25 cellular contexts compared by ENCODE assay signal in genomic region chr2:95374916-95375471, GRCh38. TPM values are rescaled to one million over a fixed set of nuclear protein-coding genes. Genes with fewer than 3 reads are reported as not detected.
DNase-seq lines count a peak whose midpoint lies in the region; ATAC-seq, FAIRE-seq and TF ChIP-seq lines count a peak whose summit lies in the region.
"Had no signal": no experiment of that assay in that cellular context is flagged by ENCODE, and none has a peak within 500 bp of the region (broad histone marks: within the 10 kb centered on the region; RNA-seq: fewer than 3 reads in every experiment).

No MANE protein-coding gene starts in this region.

- H2BK120ac ChIP-seq in neuronal stem cell (ENCODE audit: low read depth, low read length) = no peak overlapping the region

- H3K4ac ChIP-seq in neuronal stem cell (ENCODE audit: low read length) = no peak overlapping the region

- peaks cover 0 to 2% of the 10 kb centered on the region in 2 donors for H3K4me1 ChIP-seq in neuronal stem cell (ENCODE audit: control insufficient read depth in 2 of 2, insufficient read depth in 1 of 2, low read depth in 1 of 2, low read length in 2 of 2)
- H3K4me1 ChIP-seq: foreskin keratinocyte, right lobe of liver had no signal

- H2AK5ac ChIP-seq in neuronal stem cell (ENCODE audit: low read depth, low read length) = no peak overlapping the region

- H2BK5ac ChIP-seq in neuronal stem cell (ENCODE audit: low read length) = no peak overlapping the region

- FAIRE-seq in H54 (lab: Jason Lieb, UNC) = no peak
- FAIRE-seq: keratinocyte had no signal

- no peak overlapping the region for H3K4me2 ChIP-seq in neuronal stem cell (ENCODE audit: insufficient read depth, low read length, poor library complexity, severe bottlenecking)

- H3K79me1 ChIP-seq in neuronal stem cell (ENCODE audit: low read depth, low read length) = no peaks in the 10 kb centered on the region

- DNase-seq in AG08396 (ENCODE audit: low spot score) (peak; percentile 28), H54 (ENCODE audit: insufficient read length, low spot score) (peak; percentile 15), astrocyte of the hippocampus (ENCODE audit: low read depth, low spot score) (peak; percentile 29), neuronal stem cell (ENCODE audit: low spot score) (no peak), putamen (ENCODE audit: low spot score) (no peak), GM10266 (ENCODE audit: extremely low spot score) (no peak)
- DNase-seq in activated effector memory CD4-positive, alpha-beta T cell treated with anti-CD3 and anti-CD28 coated beads, Interleukin-2, amount 50 U/mL, for 16 hours = no peak
- DNase-seq: activated naive CD4-positive, alpha-beta T cell treated with anti-CD3 and anti-CD28 coated beads for 36 hours; activated T-cell treated with anti-CD3 and anti-CD28 coated beads, Interleukin-2, amount 50 U/mL, for 4 hours; CD4-positive, alpha-beta memory T cell; central memory CD4-positive, alpha-beta T cell; DMS 273 treated with DMSO at 0.1 percent for 48 hours; foreskin keratinocyte; Kasumi-1; mesenchymal stem cell; naive B cell; NCI-H1694 treated with DMSO at 0.1 percent for 48 hours; NCI-H2171 treated with DMSO at 0.1 percent for 48 hours; NCI-H69; SHP77; T-helper 1 cell had no signal

- H2BK12ac ChIP-seq in neuronal stem cell (ENCODE audit: low read length) = no peak overlapping the region

- no peak overlapping the region for H3K23ac ChIP-seq in neuronal stem cell (ENCODE audit: low read depth, low read length, poor library complexity)

- H4K91ac ChIP-seq in neuronal stem cell (ENCODE audit: low read depth, low read length, poor library complexity) = no peak overlapping the region

- no peak for TF ChIP-seq CTCF in GM10266 (IDR thresholded peaks at IDR 0.05; ENCODE audit: control insufficient read depth, insufficient read depth, low read depth, missing control alignments)

- H3K14ac ChIP-seq in neuronal stem cell (ENCODE audit: low read length) = peak overlapping the region; percentile 42

- WGBS in neuronal stem cell (ENCODE audit: extremely low coverage in 2 of 2, insufficient read length in 2 of 2, insufficient replicate concordance in 1 of 2), 2 donors = no CpG with 5 or more reads among the region's 15 CpGs

- no peak for ATAC-seq in GM21717 (IDR thresholded peaks at IDR 0.05; ENCODE audit: unreplicated experiment)
- ATAC-seq: activated T-cell treated with anti-CD3 and anti-CD28 coated beads, Interleukin-2, amount 50 U/mL, for 4 hours; foreskin keratinocyte; right lobe of liver had no signal

- H3K4me3 ChIP-seq in neuronal stem cell (ENCODE audit: low read length in 2 of 2) = no peak overlapping the region
- H3K4me3 ChIP-seq: ovary, right lobe of liver had no signal

- TF ChIP-seq POLR2A in H54 (IDR thresholded peaks at IDR 0.05; ENCODE audit: low read depth, low read length) = no peak

- no peak overlapping the region for H2BK15ac ChIP-seq in neuronal stem cell (ENCODE audit: low read length)

- peak overlapping the region; percentile 9 for H3K18ac ChIP-seq in neuronal stem cell (ENCODE audit: low read length)

- no peaks in the 10 kb centered on the region for H3K9me3 ChIP-seq in neuronal stem cell (replicated peaks in 1 of 2; ENCODE audit: control insufficient read depth in 2 of 2, insufficient read depth in 1 of 2, low read depth in 1 of 2, low read length in 2 of 2)
- H3K9me3 ChIP-seq: ovary, right lobe of liver had no signal

- no peak overlapping the region for H3K9ac ChIP-seq in neuronal stem cell (ENCODE audit: low read depth, low read length, poor library complexity)

- H3K27me3 ChIP-seq in neuronal stem cell (ENCODE audit: control insufficient read depth in 3 of 3, insufficient read depth in 3 of 3, low read depth in 1 of 3, low read length in 3 of 3) = peaks cover 0 to 6% (median 0%) of the 10 kb centered on the region in 3 experiments
- H3K27me3 ChIP-seq: foreskin keratinocyte, ovary, right lobe of liver had no signal

- H3K27ac ChIP-seq in neuronal stem cell (replicated peaks; ENCODE audit: low read length) = no peak overlapping the region
- H3K27ac ChIP-seq: foreskin keratinocyte, ovary, right lobe of liver had no signal

- no peak overlapping the region for H2AFZ ChIP-seq in neuronal stem cell (ENCODE audit: low read length)

- no peaks in the 10 kb centered on the region for H3K36me3 ChIP-seq in neuronal stem cell (replicated peaks in 1 of 2; ENCODE audit: control insufficient read depth in 2 of 2, insufficient read depth in 2 of 2, low read length in 2 of 2)
- H3K36me3 ChIP-seq: ovary, right lobe of liver had no signal

- H4K8ac ChIP-seq in neuronal stem cell (ENCODE audit: low read depth, low read length) = no peak overlapping the region

RNA-seq across cellular contexts. Expression of gene FAHD2A, which starts 27.5 kb away (rescaled TPM):
- 19.9 TPM for polyA plus RNA-seq in neuronal stem cell (2013, experiment 1 of 2)
- 18.9 TPM for polyA plus RNA-seq in neuronal stem cell (2013, experiment 2 of 2)

Comparison
In these comparisons a context has a peak if more than half of its experiments do, and no peak if none do; other contexts are left out.
1. DNase-seq: peak in AG08396 (single experiment), H54 (single experiment) and astrocyte of the hippocampus (single experiment); none in neuronal stem cell (single experiment), activated effector memory CD4-positive, alpha-beta T cell treated with anti-CD3 and anti-CD28 coated beads, Interleukin-2, amount 50 U/mL, for 16 hours (single experiment), putamen (single experiment) and GM10266 (single experiment).